24 cellular contexts compared by ENCODE assay signal in genomic region chr5:5371005-5371404, GRCh38.
"Had no signal": no experiment of that assay in that cellular context is flagged by ENCODE, and none has a peak within 500 bp of the region (broad histone marks: within the 10 kb centered on the region; RNA-seq: fewer than 3 reads in every experiment).

No MANE protein-coding gene starts in this region.

- H3K27me3 ChIP-seq: neural progenitor cell, ovary, right lobe of liver, sigmoid colon, stomach, thyroid gland, tibial nerve, upper lobe of left lung, vagina had no signal

- H3K36me3 ChIP-seq: neural progenitor cell, ovary, right lobe of liver, sigmoid colon, stomach, thoracic aorta, thyroid gland, tibial nerve, upper lobe of left lung, vagina had no signal

- H3K9me3 ChIP-seq: ovary, psoas muscle, right lobe of liver, sigmoid colon, stomach, thoracic aorta, thyroid gland, tibial nerve, upper lobe of left lung, vagina had no signal

- H2AFZ ChIP-seq: neural progenitor cell, parathyroid adenoma had no signal

- DNase-seq: occipital lobe; ovary; posterior cingulate gyrus; psoas muscle; right cardiac atrium; sigmoid colon; small intestine; stimulated activated CD4-positive, alpha-beta T cell treated with anti-CD3 and anti-CD28 coated beads, Interleukin-15, amount 100 ng/mL, for 24 hours; stimulated activated CD4-positive, alpha-beta T cell treated with anti-CD3 and anti-CD28 coated beads, Interleukin-2, amount 100 ng/mL, for 24 hours; stimulated activated CD4-positive, alpha-beta T cell treated with anti-CD3 and anti-CD28 coated beads, Interleukin-2, amount 100 ng/mL, for 48 hours; stimulated activated CD4-positive, alpha-beta T cell treated with anti-CD3 and anti-CD28 coated beads, Interleukin-4, amount 100 ng/mL, for 24 hours; stimulated activated naive B cell treated with anti-CD40 and anti-IgM and Interleukin-4, amounts not matched to agents 10 μg/mL and 1 μg/mL and 100 μg/mL, for 72 hours; stimulated activated naive CD4-positive, alpha-beta T cell treated with Interleukin-2 at 50 U/mL for 16 hours; stomach; thyroid gland; trophoblast cell; upper lobe of left lung had no signal

- H3K27ac ChIP-seq: neural progenitor cell, ovary, parathyroid adenoma, psoas muscle, right lobe of liver, sigmoid colon, stomach, thoracic aorta, thyroid gland, tibial nerve, upper lobe of left lung, vagina had no signal

- H3K4me3 ChIP-seq: neural progenitor cell, ovary, psoas muscle, right lobe of liver, sigmoid colon, stomach, thoracic aorta, thyroid gland, tibial nerve, upper lobe of left lung, vagina had no signal

- ATAC-seq: psoas muscle; right cardiac atrium; stimulated activated effector memory CD8-positive, alpha-beta T cell treated with anti-CD3 and anti-CD28 coated beads, Interleukin-12 subunit alpha, Interleukin-12 subunit beta, amount 100 ng/mL, for 72 hours; stimulated activated naive B cell treated with anti-CD40 and anti-IgM and Interleukin-4, amounts not matched to agents 10 μg/mL and 1 μg/mL and 100 μg/mL, for 72 hours had no signal

- H3K9ac ChIP-seq: neural progenitor cell, parathyroid adenoma had no signal

- H3K79me2 ChIP-seq: parathyroid adenoma had no signal

- H3K4me1 ChIP-seq: parathyroid adenoma, psoas muscle, sigmoid colon, stomach, thyroid gland had no signal
